Comparison of ENCODE assay signal across 18 cellular contexts in the genomic region with DNA sequence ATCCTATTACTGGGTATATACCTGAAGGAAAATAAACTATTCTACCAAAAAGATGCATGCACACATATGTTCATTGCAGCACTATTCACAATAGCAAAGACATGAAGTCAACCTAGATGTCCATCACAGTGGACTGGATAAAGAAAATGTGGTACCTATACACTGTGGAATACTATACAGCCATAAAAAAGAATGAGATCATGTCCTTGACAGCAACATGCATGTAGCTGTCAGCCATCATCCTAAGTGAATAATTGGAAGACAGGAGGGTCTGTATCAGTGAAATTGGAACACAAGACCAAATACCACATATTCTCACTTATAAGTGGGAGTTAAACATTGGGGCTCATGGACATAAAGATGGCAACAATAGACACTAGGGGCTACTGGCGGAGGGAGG. TPM values are rescaled to one million over a fixed set of nuclear protein-coding genes. Genes with fewer than 3 reads are reported as not detected.
"Had no signal": no experiment of that assay in that cellular context is flagged by ENCODE, and none has a peak within 500 bp of the region (broad histone marks: within the 10 kb centered on the region; RNA-seq: fewer than 3 reads in every experiment).

No MANE protein-coding gene starts in this region.

- DNase-seq: dermis blood vessel endothelial cell; dorsolateral prefrontal cortex; effector CD4-positive, alpha-beta T cell; effector memory CD4-positive, alpha-beta T cell; foreskin melanocyte; gastrocnemius medialis; glutamatergic neuron; head of caudate nucleus; heart right ventricle; hippocampal formation; left cardiac atrium; left lung; left ventricle myocardium superior; mesendoderm; midbrain had no signal

- H3K4me1 ChIP-seq: esophagus muscularis mucosa, gastrocnemius medialis, heart right ventricle, left lung had no signal

- H3K27ac ChIP-seq: coronary artery, dorsolateral prefrontal cortex, esophagus muscularis mucosa, gastrocnemius medialis, heart right ventricle, left lung had no signal

- H3K36me3 ChIP-seq: esophagus muscularis mucosa, gastrocnemius medialis, heart right ventricle, left lung had no signal

- H3K4me3 ChIP-seq: coronary artery, dorsolateral prefrontal cortex, esophagus muscularis mucosa, gastrocnemius medialis, heart right ventricle, left lung, lung had no signal

- ATAC-seq: gastrocnemius medialis, heart right ventricle, left cardiac atrium, left lung, left ventricle myocardium superior had no signal

RNA-seq across cellular contexts. Expression of a gene that starts 27.7 kb away (rescaled TPM):
- total RNA-seq: dermis blood vessel endothelial cell had no signal
